1 cellular context compared by ENCODE assay signal in the genomic region with DNA sequence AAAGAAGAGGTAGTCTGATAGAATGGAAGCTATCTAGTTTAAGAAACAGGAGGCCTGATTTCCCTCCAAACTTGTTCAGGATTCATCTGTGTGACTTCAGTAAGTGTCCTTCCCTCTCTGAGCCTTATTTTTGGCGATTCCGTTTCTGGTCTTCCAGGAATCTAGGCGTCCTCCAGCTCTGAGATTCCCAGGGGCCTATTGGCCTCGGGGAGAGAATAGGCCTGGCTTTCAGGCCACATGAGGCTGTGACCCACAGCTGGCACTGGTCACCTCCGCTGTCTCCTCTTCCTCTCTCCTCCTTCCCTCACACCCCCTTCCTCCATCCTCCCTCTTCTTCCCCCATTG.
TF ChIP-seq lines count a peak whose summit lies in the region.

No MANE protein-coding gene starts in this region.

TF ChIP-seq in HEK293T, 16 proteins besides CTCF, POLR2A, EP300 and RAD21 (continued from another document):
- TF ChIP-seq, protein P1, sequence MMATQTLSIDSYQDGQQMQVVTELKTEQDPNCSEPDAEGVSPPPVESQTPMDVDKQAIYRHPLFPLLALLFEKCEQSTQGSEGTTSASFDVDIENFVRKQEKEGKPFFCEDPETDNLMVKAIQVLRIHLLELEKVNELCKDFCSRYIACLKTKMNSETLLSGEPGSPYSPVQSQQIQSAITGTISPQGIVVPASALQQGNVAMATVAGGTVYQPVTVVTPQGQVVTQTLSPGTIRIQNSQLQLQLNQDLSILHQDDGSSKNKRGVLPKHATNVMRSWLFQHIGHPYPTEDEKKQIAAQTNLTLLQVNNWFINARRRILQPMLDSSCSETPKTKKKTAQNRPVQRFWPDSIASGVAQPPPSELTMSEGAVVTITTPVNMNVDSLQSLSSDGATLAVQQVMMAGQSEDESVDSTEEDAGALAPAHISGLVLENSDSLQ (IDR thresholded peaks at IDR 0.05) = no peak; the same call in 1 of the 2 replicates
- TF ChIP-seq ZNF384 (IDR thresholded peaks at IDR 0.05) (no peak), TARDBP (IDR thresholded peaks at IDR 0.05) (no peak), SP1 (IDR thresholded peaks at IDR 0.05) (no peak), SUZ12 (IDR thresholded peaks at IDR 0.05) (no peak), LEF1 (IDR thresholded peaks at IDR 0.05; ENCODE audit: borderline replicate concordance) (no peak), NFRKB (IDR thresholded peaks at IDR 0.05) (no peak), FOXM1 (IDR thresholded peaks at IDR 0.05; ENCODE audit: borderline replicate concordance) (no peak), ELF4 (IDR thresholded peaks at IDR 0.05) (no peak)
